Comparison of ENCODE assay signal across 34 cellular contexts in the genomic region with DNA sequence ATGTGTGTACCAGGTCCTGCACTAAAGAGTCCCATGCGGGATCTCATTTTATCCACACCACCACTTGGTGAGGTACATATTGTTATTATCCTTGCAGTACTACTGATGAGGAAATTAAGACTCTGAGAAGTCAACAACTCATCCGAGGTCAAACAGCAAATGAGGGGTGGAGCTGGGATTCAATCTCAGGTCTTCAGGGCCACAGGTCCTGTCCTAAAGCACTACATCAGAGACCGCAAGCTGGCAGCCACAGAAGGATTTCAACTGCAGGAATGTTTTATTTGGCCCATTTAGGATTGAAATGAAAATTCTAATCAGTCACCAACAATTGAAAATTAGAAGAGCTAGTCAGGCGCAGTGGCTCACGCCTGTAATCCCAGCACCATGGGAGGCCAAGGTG.
"Had no signal": no experiment of that assay in that cellular context is flagged by ENCODE, and none has a peak within 500 bp of the region (broad histone marks: within the 10 kb centered on the region; RNA-seq: fewer than 3 reads in every experiment).

No MANE protein-coding gene starts in this region.

- H3K9me3 Mint-ChIP-seq: activated B cell treated with CpG ODN at 0.5 μM for 24 hours; activated CD4-positive, alpha-beta memory T cell treated with anti-CD3 and anti-CD28 coated beads for 36 hours; activated CD4-positive, alpha-beta T cell treated with anti-CD3 and anti-CD28 coated beads, Interleukin-2, amount 10 ng/mL, durations not matched to agents 24 days and 14 days; activated CD8-positive, alpha-beta T cell treated with anti-CD3 and anti-CD28 coated beads for 36 hours; activated naive CD4-positive, alpha-beta T cell treated with anti-CD3 and anti-CD28 coated beads for 36 hours; activated naive CD4-positive, alpha-beta T cell treated with anti-CD3 and anti-CD28 coated beads, Interleukin-2, amount 50 U/mL, for 72 hours; activated naive CD8-positive, alpha-beta T cell treated with anti-CD3 and anti-CD28 coated beads for 36 hours; activated T-cell treated with anti-CD3 and anti-CD28 coated beads, Interleukin-2, amount 50 U/mL, for 4 hours; activated T-cell treated with anti-CD3 and anti-CD28 coated beads, Interleukin-2, amount 50 U/mL, for 72 hours; activated T-helper 1 cell treated with anti-CD3 and anti-CD28 coated beads, Interleukin-12 subunit alpha, Interleukin-12 subunit beta, Interleukin-2, Interleukin-4 antibody, amounts not matched to agents 30 ng/mL and 10 ng/mL and 1 ng/mL, durations not matched to agents 14 hours and 24 hours and 36 hours; activated T-helper 17 cell treated with anti-CD3 and anti-CD28 coated beads, Interleukin-2, amount 50 U/mL, for 72 hours; T-helper 1 cell treated with Interleukin-12 subunit alpha and Interleukin-12 subunit beta and Interleukin-4 antibody, amounts not matched to agents 30 μg/mL and 1 μg/mL, for 36 hours; T-helper 2 cell treated with Interferon-gamma antibody and Interleukin-4, amounts not matched to agents 5 μg/mL and 100 μg/mL, for 36 hours had no signal

- H3K9me3 ChIP-seq: adrenal gland, body of pancreas, breast epithelium had no signal

- H3K4me3 Mint-ChIP-seq: activated B cell treated with CpG ODN at 0.5 μM for 24 hours; activated CD4-positive, alpha-beta memory T cell treated with anti-CD3 and anti-CD28 coated beads for 36 hours; activated CD4-positive, alpha-beta T cell treated with anti-CD3 and anti-CD28 coated beads, Interleukin-2, amount 10 ng/mL, durations not matched to agents 24 days and 14 days; activated CD8-positive, alpha-beta T cell treated with anti-CD3 and anti-CD28 coated beads for 36 hours; activated naive CD4-positive, alpha-beta T cell treated with anti-CD3 and anti-CD28 coated beads for 36 hours; activated naive CD8-positive, alpha-beta T cell treated with anti-CD3 and anti-CD28 coated beads for 36 hours; activated T-cell treated with anti-CD3 and anti-CD28 coated beads, Interleukin-2, amount 50 U/mL, for 4 hours; activated T-cell treated with anti-CD3 and anti-CD28 coated beads, Interleukin-2, amount 50 U/mL, for 72 hours; activated T-helper 1 cell treated with anti-CD3 and anti-CD28 coated beads, Interleukin-12 subunit alpha, Interleukin-12 subunit beta, Interleukin-2, Interleukin-4 antibody, amounts not matched to agents 30 ng/mL and 10 ng/mL and 1 ng/mL, durations not matched to agents 14 hours and 24 hours and 36 hours; activated T-helper 17 cell treated with anti-CD3 and anti-CD28 coated beads, Interleukin-2, amount 50 U/mL, for 72 hours; T-helper 1 cell treated with Interleukin-12 subunit alpha and Interleukin-12 subunit beta and Interleukin-4 antibody, amounts not matched to agents 30 μg/mL and 1 μg/mL, for 36 hours; T-helper 2 cell treated with Interferon-gamma antibody and Interleukin-4, amounts not matched to agents 5 μg/mL and 100 μg/mL, for 36 hours had no signal

- H3K4me1 Mint-ChIP-seq: activated B cell treated with CpG ODN at 0.5 μM for 24 hours; activated CD4-positive, alpha-beta T cell treated with anti-CD3 and anti-CD28 coated beads, Interleukin-2, amount 10 ng/mL, durations not matched to agents 24 days and 14 days; activated naive CD8-positive, alpha-beta T cell treated with anti-CD3 and anti-CD28 coated beads for 36 hours; activated T-helper 17 cell treated with anti-CD3 and anti-CD28 coated beads, Interleukin-2, amount 50 U/mL, for 72 hours had no signal

- H3K27me3 Mint-ChIP-seq: activated B cell treated with CpG ODN at 0.5 μM for 24 hours; activated CD4-positive, alpha-beta memory T cell treated with anti-CD3 and anti-CD28 coated beads for 36 hours; activated CD8-positive, alpha-beta T cell treated with anti-CD3 and anti-CD28 coated beads for 36 hours; activated naive CD8-positive, alpha-beta T cell treated with anti-CD3 and anti-CD28 coated beads for 36 hours; activated T-helper 17 cell treated with anti-CD3 and anti-CD28 coated beads, Interleukin-2, amount 50 U/mL, for 72 hours had no signal

- DNase-seq: activated B cell treated with CpG ODN at 0.5 μM for 24 hours; activated CD4-positive, alpha-beta memory T cell treated with anti-CD3 and anti-CD28 coated beads for 36 hours; activated CD4-positive, alpha-beta T cell treated with anti-CD3 and anti-CD28 coated beads for 4 hours; activated CD4-positive, alpha-beta T cell treated with anti-CD3 and anti-CD28 coated beads, Interleukin-2, amount 10 ng/mL, durations not matched to agents 24 days and 14 days; activated CD4-positive, alpha-beta T cell treated with anti-CD3 and anti-CD28 coated beads, Interleukin-2, amount 50 U/mL, for 1 hour; activated CD4-positive, alpha-beta T cell treated with anti-CD3 and anti-CD28 coated beads, Interleukin-2, amount 50 U/mL, for 4 hours; activated CD4-positive, CD25-positive, alpha-beta regulatory T cell treated with anti-CD3 and anti-CD28 coated beads, Interleukin-2, amount 50 U/mL, for 72 hours; activated CD8-positive, alpha-beta memory T cell treated with anti-CD3 and anti-CD28 coated beads, Interleukin-2, amount 50 U/mL, for 4 hours; activated CD8-positive, alpha-beta T cell treated with anti-CD3 and anti-CD28 coated beads for 36 hours; activated gamma-delta T cell treated with Interleukin-2 at 50 U/mL for 16 hours; activated naive CD4-positive, alpha-beta T cell; activated naive CD4-positive, alpha-beta T cell treated with anti-CD3 and anti-CD28 coated beads for 36 hours; activated naive CD4-positive, alpha-beta T cell treated with anti-CD3 and anti-CD28 coated beads, Interleukin-2, amount 50 U/mL, for 16 hours; activated naive CD8-positive, alpha-beta T cell treated with anti-CD3 and anti-CD28 coated beads for 36 hours; activated T-cell treated with anti-CD3 and anti-CD28 coated beads for 4 hours; activated T-cell treated with anti-CD3 and anti-CD28 coated beads, Interleukin-2, amount 50 U/mL, for 1 hour; activated T-cell treated with anti-CD3 and anti-CD28 coated beads, Interleukin-2, amount 50 U/mL, for 4 hours; activated T-cell treated with anti-CD3 and anti-CD28 coated beads, Interleukin-2, amount 50 U/mL, for 72 hours; amniotic stem cell; aorta; body of pancreas; brain microvascular endothelial cell; central memory CD4-positive, alpha-beta T cell; SW 1271; T-helper 1 cell; T-helper 2 cell; T-helper 9 cell had no signal

- H3K36me3 ChIP-seq: adrenal gland, brain microvascular endothelial cell, breast epithelium had no signal

- H3K27ac ChIP-seq: body of pancreas, brain microvascular endothelial cell, breast epithelium had no signal

- H3K4me1 ChIP-seq: breast epithelium had no signal

- ATAC-seq: activated CD8-positive, alpha-beta T cell treated with anti-CD3 and anti-CD28 coated beads for 36 hours; activated naive CD4-positive, alpha-beta T cell treated with anti-CD3 and anti-CD28 coated beads, Interleukin-2, amount 50 U/mL, for 72 hours; activated T-cell treated with anti-CD3 and anti-CD28 coated beads, Interleukin-2, amount 50 U/mL, for 4 hours; activated T-cell treated with anti-CD3 and anti-CD28 coated beads, Interleukin-2, amount 50 U/mL, for 72 hours; activated T-helper 17 cell treated with anti-CD3 and anti-CD28 coated beads, Interleukin-2, amount 50 U/mL, for 72 hours; body of pancreas had no signal

- H3K27ac Mint-ChIP-seq: activated B cell treated with CpG ODN at 0.5 μM for 24 hours; activated CD4-positive, alpha-beta memory T cell treated with anti-CD3 and anti-CD28 coated beads for 36 hours; activated CD4-positive, alpha-beta T cell treated with anti-CD3 and anti-CD28 coated beads, Interleukin-2, amount 10 ng/mL, durations not matched to agents 24 days and 14 days; activated CD8-positive, alpha-beta T cell treated with anti-CD3 and anti-CD28 coated beads for 36 hours; activated naive CD4-positive, alpha-beta T cell treated with anti-CD3 and anti-CD28 coated beads for 36 hours; activated naive CD4-positive, alpha-beta T cell treated with anti-CD3 and anti-CD28 coated beads, Interleukin-2, amount 50 U/mL, for 72 hours; activated naive CD8-positive, alpha-beta T cell treated with anti-CD3 and anti-CD28 coated beads for 36 hours; activated T-cell treated with anti-CD3 and anti-CD28 coated beads, Interleukin-2, amount 50 U/mL, for 72 hours; activated T-helper 1 cell treated with anti-CD3 and anti-CD28 coated beads, Interleukin-12 subunit alpha, Interleukin-12 subunit beta, Interleukin-2, Interleukin-4 antibody, amounts not matched to agents 30 ng/mL and 10 ng/mL and 1 ng/mL, durations not matched to agents 14 hours and 24 hours and 36 hours; activated T-helper 17 cell treated with anti-CD3 and anti-CD28 coated beads, Interleukin-2, amount 50 U/mL, for 72 hours; T-helper 1 cell treated with Interleukin-12 subunit alpha and Interleukin-12 subunit beta and Interleukin-4 antibody, amounts not matched to agents 30 μg/mL and 1 μg/mL, for 36 hours; T-helper 2 cell treated with Interferon-gamma antibody and Interleukin-4, amounts not matched to agents 5 μg/mL and 100 μg/mL, for 36 hours had no signal

- H3K4me3 ChIP-seq: adrenal gland, body of pancreas, breast epithelium had no signal

- H3K27me3 ChIP-seq: adrenal gland, body of pancreas, brain microvascular endothelial cell, breast epithelium had no signal
